In the genomic region with DNA sequence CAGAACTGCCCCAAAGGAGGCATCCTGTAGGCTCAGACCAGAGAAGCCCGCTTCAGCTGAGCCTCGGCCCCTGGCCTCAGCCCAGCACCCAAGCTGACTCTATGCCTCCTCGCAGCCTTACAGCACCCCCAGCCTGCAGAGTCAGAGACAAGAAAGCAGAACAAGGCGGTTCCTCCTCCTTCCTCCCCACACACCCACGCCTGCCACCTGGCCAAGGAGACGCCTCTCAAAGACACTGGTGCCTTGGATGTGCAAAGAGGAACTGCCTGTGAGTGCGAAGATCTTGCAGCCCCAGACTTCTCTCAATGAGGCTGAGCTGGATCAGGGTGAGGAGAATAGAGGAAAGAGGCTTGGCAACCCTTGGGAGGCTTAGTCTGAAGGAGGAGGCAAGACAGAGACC, we compare ENCODE assay signal across 10 cellular contexts.
A peak's percentile ranks its signal among the peaks of the same experiment; 100 is the strongest.
DNase-seq lines count a peak whose midpoint lies in the region; ATAC-seq, FAIRE-seq and TF ChIP-seq lines count a peak whose summit lies in the region.
"Had no signal": no experiment of that assay in that cellular context is flagged by ENCODE, and none has a peak within 500 bp of the region (broad histone marks: within the 10 kb centered on the region; RNA-seq: fewer than 3 reads in every experiment).

No MANE protein-coding gene starts in this region.

- peaks cover 0 to 5% of the 10 kb centered on the region in 2 donors for H3K4me1 ChIP-seq in thyroid gland

- peak; percentile 19 for TF ChIP-seq CTCF in GM20000 (IDR thresholded peaks at IDR 0.05; ENCODE audit: extremely low read depth, missing control alignments)
- TF ChIP-seq CTCF in thyroid gland (IDR thresholded peaks at IDR 0.05) = no peak

- H3K36me3 ChIP-seq in thyroid gland = no peaks in the 10 kb centered on the region
- H3K36me3 ChIP-seq: uterus had no signal

- ATAC-seq in left lobe of liver = peak; percentile 21

- no peak overlapping the region for H3K27ac ChIP-seq in thyroid gland
- H3K27ac ChIP-seq: uterus had no signal

- WGBS in thyroid gland, 2 donors = 52 to 84% methylated on average over 3 to 7 of the region's 7 CpGs

- DNase-seq in GDM1 (lab: John Stamatoyannopoulos, UW) = peak; percentile 46
- DNase-seq in GM20000 (ENCODE audit: low spot score) = peak; percentile 81
- DNase-seq in NOMO-1 (lab: John Stamatoyannopoulos, UW; ENCODE audit: unreplicated experiment in 2 of 2) = peak; percentile 96 to 98
- DNase-seq in left lobe of liver (ENCODE audit: low spot score) = no peak
- no peak for DNase-seq in RCC 7860 (ENCODE audit: low spot score)
- no peak for DNase-seq in NCI-H146 treated with DMSO at 0.1 percent for 48 hours (lab: John Stamatoyannopoulos, UW; ENCODE audit: unreplicated experiment)
- no peak for DNase-seq in stimulated activated CD4-positive, alpha-beta T cell treated with anti-CD3 and anti-CD28 coated beads, Interleukin-1b, Interleukin-23, amount 100 ng/mL, for 48 hours
- no peak for DNase-seq in thyroid gland
- DNase-seq: small intestine, uterus had no signal

- no peak overlapping the region for H3K4me3 ChIP-seq in thyroid gland (replicated peaks in 1 of 3)
- H3K4me3 ChIP-seq: uterus had no signal

- intact Hi-C loops in thyroid gland (cut with DNase I) = no loop called here

- H3K27me3 ChIP-seq in thyroid gland = no peaks in the 10 kb centered on the region
- H3K27me3 ChIP-seq: uterus had no signal

- FAIRE-seq in RCC 7860 (lab: Jason Lieb, UNC) = no peak
- FAIRE-seq: small intestine had no signal

- no peak for TF ChIP-seq POLR2A in thyroid gland (IDR thresholded peaks at IDR 0.05)

- H3K9me3 ChIP-seq in thyroid gland = no peaks in the 10 kb centered on the region
- H3K9me3 ChIP-seq: uterus had no signal

Comparison
In these comparisons a context has a peak if more than half of its experiments do, and no peak if none do; other contexts are left out.
1. DNase-seq: peak in GDM1 (single experiment), GM20000 (single experiment) and NOMO-1 (2 of 2); none in left lobe of liver (single experiment), RCC 7860 (single experiment), NCI-H146 treated with DMSO at 0.1 percent for 48 hours (single experiment), stimulated activated CD4-positive, alpha-beta T cell treated with anti-CD3 and anti-CD28 coated beads, Interleukin-1b, Interleukin-23, amount 100 ng/mL, for 48 hours (single experiment) and thyroid gland (0 of 2).